8 cellular contexts compared by ENCODE assay signal in the genomic region with DNA sequence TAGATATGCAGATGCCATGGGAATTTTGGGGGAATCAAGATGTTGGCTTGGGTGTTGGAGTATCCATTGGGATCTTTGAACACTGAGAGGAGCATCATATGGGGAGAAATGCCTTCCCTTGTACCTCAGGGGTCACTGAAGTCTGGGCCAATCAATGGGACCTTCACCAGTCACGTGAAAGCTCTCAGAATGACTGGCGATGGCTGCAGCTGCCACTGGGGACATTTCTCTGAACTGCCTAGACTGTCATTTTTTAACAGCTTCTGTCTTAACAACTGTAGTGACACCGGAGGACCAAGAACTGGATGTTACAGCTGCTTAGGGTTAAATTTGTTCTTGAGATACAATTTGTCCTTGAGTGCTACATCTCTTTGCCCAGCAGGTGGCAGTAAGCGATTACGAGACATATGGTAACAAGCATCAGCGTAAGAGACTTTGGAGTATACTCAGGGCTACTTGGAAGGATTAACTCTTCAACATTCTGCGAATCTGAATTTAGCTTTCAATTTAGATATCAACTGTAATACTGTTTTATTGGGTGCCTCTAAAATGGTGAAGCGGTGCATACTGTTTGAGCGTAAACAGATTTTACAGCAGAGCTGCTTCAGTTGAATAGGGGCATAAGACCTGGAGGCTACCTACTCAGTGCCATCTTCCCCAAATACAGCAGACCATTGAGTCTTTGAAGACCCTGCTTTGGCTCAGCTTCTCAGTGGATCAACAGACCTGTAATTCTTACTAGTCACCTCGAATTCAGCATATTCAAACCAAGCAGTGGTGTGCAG. TPM values are rescaled to one million over a fixed set of nuclear protein-coding genes. Genes with fewer than 3 reads are reported as not detected.
DNase-seq lines count a peak whose midpoint lies in the region; ATAC-seq lines count a peak whose summit lies in the region.

No MANE protein-coding gene starts in this region.

- intact Hi-C loops in activated CD4-positive, alpha-beta T cell treated with anti-CD3 and anti-CD28 coated beads for 36 hours (cut with DNase I, micrococcal nuclease): loop anchor here in 1 of 2 experiments (2.0 to 5.0 kb wide), 4 partner anchors 304 to 567 kb away; no protein-coding TSS in a partner anchor

- CTCF ChIA-PET in activated CD4-positive, alpha-beta T cell treated with anti-CD3 and anti-CD28 coated beads for 36 hours (lab: Charles Lee): interaction anchor here (0.5 to 2.3 kb wide), 35 partner anchors 11 to 1909 kb away, joined by 3 to 14 read pairs (median 3); no protein-coding TSS in a partner anchor

- DNase-seq in AG08396 (ENCODE audit: low spot score) (peak; percentile 60), NCI-H2196 (lab: John Stamatoyannopoulos, UW; ENCODE audit: unreplicated experiment) (peak; percentile 46), medulla oblongata (ENCODE audit: extremely low spot score) (peak; percentile 88)
- DNase-seq in activated CD4-positive, alpha-beta T cell treated with anti-CD3 and anti-CD28 coated beads for 36 hours: peak; percentile 72
- DNase-seq in effector CD4-positive, alpha-beta T cell: peak; percentile 27
- DNase-seq in stimulated activated CD8-positive, alpha-beta memory T cell treated with anti-CD3 and anti-CD28 coated beads, Interleukin-4, amount 100 ng/mL, for 4 hours (ENCODE audit: low read depth in 2 of 2, low spot score in 1 of 2): peak; percentile 1 to 14

- H3K36me3 Mint-ChIP-seq in activated CD4-positive, alpha-beta T cell treated with anti-CD3 and anti-CD28 coated beads for 36 hours (ENCODE audit: low read depth): no peaks in the 10 kb centered on the region

- ATAC-seq in GM18499 (IDR thresholded peaks at IDR 0.05; ENCODE audit: insufficient read depth, unreplicated experiment) (peak; percentile 79), HG02884 (IDR thresholded peaks at IDR 0.05; ENCODE audit: unreplicated experiment) (peak; percentile 77)
- peak; percentile 76 for ATAC-seq in activated CD4-positive, alpha-beta T cell treated with anti-CD3 and anti-CD28 coated beads for 36 hours

- H3K4me3 Mint-ChIP-seq in activated CD4-positive, alpha-beta T cell treated with anti-CD3 and anti-CD28 coated beads for 36 hours: no peak overlapping the region

- POLR2A ChIA-PET in activated CD4-positive, alpha-beta T cell treated with anti-CD3 and anti-CD28 coated beads for 36 hours (lab: Charles Lee): no interaction called here

- peaks cover 9% of the 10 kb centered on the region for H3K4me1 Mint-ChIP-seq in activated CD4-positive, alpha-beta T cell treated with anti-CD3 and anti-CD28 coated beads for 36 hours

- peaks cover 32% of the 10 kb centered on the region for H3K27me3 Mint-ChIP-seq in activated CD4-positive, alpha-beta T cell treated with anti-CD3 and anti-CD28 coated beads for 36 hours

- H3K27ac Mint-ChIP-seq in activated CD4-positive, alpha-beta T cell treated with anti-CD3 and anti-CD28 coated beads for 36 hours: no peak overlapping the region

- no peaks in the 10 kb centered on the region for H3K9me3 Mint-ChIP-seq in activated CD4-positive, alpha-beta T cell treated with anti-CD3 and anti-CD28 coated beads for 36 hours (ENCODE audit: low read depth)

RNA-seq across cellular contexts. Expression of a gene that starts 36.0 kb away (rescaled TPM):
- total RNA-seq in activated CD4-positive, alpha-beta T cell treated with anti-CD3 and anti-CD28 coated beads for 36 hours: not detected

Comparison
In these comparisons a context has a peak if more than half of its experiments do, and no peak if none do; other contexts are left out.
1. Peak in every context shown above with its lines: DNase-seq and ATAC-seq.
2. DNase-seq: peak in every context shown above with its lines; median percentile 88 in medulla oblongata; 72 in activated CD4-positive, alpha-beta T cell treated with anti-CD3 and anti-CD28 coated beads for 36 hours; 60 in AG08396; 46 in NCI-H2196; 27 in effector CD4-positive, alpha-beta T cell; 8 in stimulated activated CD8-positive, alpha-beta memory T cell treated with anti-CD3 and anti-CD28 coated beads, Interleukin-4, amount 100 ng/mL, for 4 hours.